Comparison of ENCODE assay signal across 21 cellular contexts in the genomic region with DNA sequence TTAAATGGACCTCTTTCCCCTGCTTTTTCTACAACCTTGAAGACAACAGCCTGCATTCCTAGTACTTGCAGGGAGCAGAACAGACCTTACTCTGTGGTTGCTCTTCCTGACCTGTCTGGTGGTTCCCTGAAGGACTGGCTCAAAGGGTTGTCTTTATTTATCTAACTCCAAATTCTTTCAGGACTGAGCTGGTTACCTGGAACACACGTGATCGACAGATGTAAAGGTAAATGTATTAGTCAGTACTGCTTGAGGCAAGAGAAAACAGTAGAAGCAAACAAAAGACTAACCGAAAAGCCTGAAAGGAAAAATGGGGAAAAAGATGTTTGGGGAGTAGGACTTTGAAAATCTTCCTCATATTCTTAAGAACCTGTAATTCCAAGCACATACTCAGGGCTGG. TPM values are rescaled to one million over a fixed set of nuclear protein-coding genes. Genes with fewer than 3 reads are reported as not detected.
DNase-seq lines count a peak whose midpoint lies in the region; ATAC-seq, FAIRE-seq and TF ChIP-seq lines count a peak whose summit lies in the region.
"Had no signal": no experiment of that assay in that cellular context is flagged by ENCODE, and none has a peak within 500 bp of the region (broad histone marks: within the 10 kb centered on the region; RNA-seq: fewer than 3 reads in every experiment).

No MANE protein-coding gene starts in this region.

- H3K36me3 ChIP-seq in PC-3 (ENCODE audit: low read depth, low read length) (peaks cover 91% of the 10 kb centered on the region), bronchial epithelial cell (ENCODE audit: control insufficient read depth, insufficient read depth, low read length) (peaks cover 10% of the 10 kb centered on the region), iPS-20b (ENCODE audit: insufficient read depth, low read depth, low read length) (peaks cover 76% of the 10 kb centered on the region), skeletal muscle tissue (ENCODE audit: control insufficient read depth in 3 of 3, insufficient read depth in 3 of 3, low read length in 3 of 3) (peaks cover 73 to 97% (median 79%) of the 10 kb centered on the region in 3 donors)
- H3K36me3 ChIP-seq: BE2C had no signal

- H3K4me2 ChIP-seq in PC-3 (ENCODE audit: low read length): no peak overlapping the region

- peak; percentile 61 for DNase-seq in PC-3
- DNase-seq in bronchial epithelial cell (ENCODE audit: low read depth): peak; percentile 15
- no peak for DNase-seq in COR-L47 (lab: John Stamatoyannopoulos, UW)
- no peak for DNase-seq in DMS79 (lab: John Stamatoyannopoulos, UW)
- DNase-seq in central memory CD4-positive, alpha-beta T cell: no peak
- DNase-seq in SKM-1 (lab: John Stamatoyannopoulos, UW; ENCODE audit: unreplicated experiment): no peak
- DNase-seq: ACHN; BE2C; C1 segment of cervical spinal cord; CD4-positive, CD25-positive, alpha-beta regulatory T cell; DND-41; EL; GM23248 had no signal

- H3K27ac ChIP-seq in PC-3 (ENCODE audit: low read length): no peak overlapping the region
- H3K27ac ChIP-seq in iPS-20b (ENCODE audit: low read length): no peak overlapping the region
- H3K27ac ChIP-seq in skeletal muscle tissue (ENCODE audit: low read depth, low read length): no peak overlapping the region
- H3K27ac ChIP-seq: GM23248 had no signal

- no peak for ATAC-seq in PC-3
- ATAC-seq: GM12878 had no signal

- H3K27me3 ChIP-seq in PC-3 (ENCODE audit: low read length) (no peaks in the 10 kb centered on the region), bronchial epithelial cell (ENCODE audit: control insufficient read depth, insufficient read depth, low read length) (no peaks in the 10 kb centered on the region), iPS-20b (ENCODE audit: insufficient read depth, low read length) (no peaks in the 10 kb centered on the region), skeletal muscle tissue (ENCODE audit: control insufficient read depth in 3 of 3, insufficient read depth in 3 of 3, low read length in 3 of 3) (no peaks in the 10 kb centered on the region)
- H3K27me3 ChIP-seq: BE2C had no signal

- H3K9ac ChIP-seq in PC-3 (ENCODE audit: low read length) (no peak overlapping the region), iPS-20b (ENCODE audit: low read depth, low read length) (no peak overlapping the region), skeletal muscle tissue (ENCODE audit: low read depth in 1 of 3, low read length in 3 of 3) (no peak overlapping the region)
- H3K9ac ChIP-seq: GM23248 had no signal

- no peaks in the 10 kb centered on the region for H4K20me1 ChIP-seq in PC-3 (ENCODE audit: low read length)

- H3K4me3 ChIP-seq in PC-3 (ENCODE audit: low read length): no peak overlapping the region; the same call in 1 of the 2 replicates
- no peak overlapping the region for H3K4me3 ChIP-seq in bronchial epithelial cell (ENCODE audit: low read depth, low read length)
- H3K4me3 ChIP-seq in iPS-20b (ENCODE audit: low read length): 0 out of 2 replicates have a peak overlapping the region, but pooled peaks have one; percentile 15
- peak overlapping the region in 2 of 3 donors; percentile 30 to 33 for H3K4me3 ChIP-seq in skeletal muscle tissue (ENCODE audit: low read length in 3 of 3)
- H3K4me3 ChIP-seq: GM12878, GM23248, HAP-1 had no signal

- H3K9me3 ChIP-seq in PC-3 (ENCODE audit: low read length) (peaks cover 80% of the 10 kb centered on the region), iPS-20b (ENCODE audit: insufficient read depth, low read depth, low read length) (peaks cover 96% of the 10 kb centered on the region), skeletal muscle tissue (ENCODE audit: control insufficient read depth in 3 of 3, low read length in 3 of 3) (peaks cover 38 to 78% (median 65%) of the 10 kb centered on the region in 3 donors)

- POLR2A ChIA-PET in PC-3 (lab: Charles Lee; ENCODE audit: unreplicated experiment): no interaction called here

- no peaks in the 10 kb centered on the region for H3K9me2 ChIP-seq in PC-3 (replicated peaks; ENCODE audit: low read length)

- no peaks in the 10 kb centered on the region for H3K4me1 ChIP-seq in PC-3 (ENCODE audit: insufficient read depth, low read length)
- no peaks in the 10 kb centered on the region for H3K4me1 ChIP-seq in iPS-20b (ENCODE audit: insufficient read depth, low read length)
- H3K4me1 ChIP-seq in skeletal muscle tissue (ENCODE audit: control insufficient read depth in 3 of 3, insufficient read depth in 3 of 3, low read length in 3 of 3): no peaks in the 10 kb centered on the region
- H3K4me1 ChIP-seq: BE2C, HAP-1 had no signal

- TF ChIP-seq CTCF in PC-3 (conservative IDR thresholded peaks at IDR 0.05; ENCODE audit: low read depth, low read length) (no peak), bronchial epithelial cell (IDR thresholded peaks at IDR 0.05; ENCODE audit: insufficient read depth, low read length, severe bottlenecking) (no peak)

- intact Hi-C loops in PC-3 (cut with micrococcal nuclease): no loop called here

- H3F3A ChIP-seq in PC-3 (ENCODE audit: low read length, unreplicated experiment): no peaks in the 10 kb centered on the region

- H3K79me2 ChIP-seq in PC-3 (ENCODE audit: low read length): no peaks in the 10 kb centered on the region

- H2AFZ ChIP-seq in PC-3 (ENCODE audit: low read length): no peak overlapping the region
- H2AFZ ChIP-seq: GM23248 had no signal

- CTCF ChIA-PET in PC-3 (lab: Charles Lee): no interaction called here

- no peak for FAIRE-seq in bronchial epithelial cell (lab: Jason Lieb, UNC)
- FAIRE-seq: A204.1, GM12878, GM19239 had no signal

- no TSS peak for BruUV-seq in PC-3 (replicated peaks; lab: Mats Ljungman, UMichigan)

RNA-seq across cellular contexts. Expression of a gene that starts 17.9 kb away (rescaled TPM):
- 32.4 and 36.5 TPM in 2 replicates for total RNA-seq in PC-3 (2014; rRNA removed)
- total RNA-seq in bronchial epithelial cell: 30.5 and 40.3 TPM in 2 replicates
- 20.4 TPM for total RNA-seq in skeletal muscle tissue

RNA-seq across cellular contexts. Expression of a gene that starts 18.0 kb away (rescaled TPM):
- total RNA-seq in PC-3 (2014; rRNA removed) (not detected in 2 replicates), bronchial epithelial cell (not detected in 2 replicates), skeletal muscle tissue (not detected)
- total RNA-seq: CD4-positive, CD25-positive, alpha-beta regulatory T cell; G401; GM12878; GM23248; H4 had no signal

Comparison
In these comparisons a context has a peak if more than half of its experiments do, and no peak if none do; other contexts are left out.
1. DNase-seq: peak in PC-3 (single experiment) and bronchial epithelial cell (single experiment); none in COR-L47 (single experiment), DMS79 (single experiment), central memory CD4-positive, alpha-beta T cell (single experiment) and SKM-1 (single experiment).
2. H3K4me3 ChIP-seq: peak in iPS-20b (single experiment) and skeletal muscle tissue (2 of 3); none in PC-3 (single experiment) and bronchial epithelial cell (single experiment).